ENCODE assay signal across 7 cellular contexts in the genomic region with DNA sequence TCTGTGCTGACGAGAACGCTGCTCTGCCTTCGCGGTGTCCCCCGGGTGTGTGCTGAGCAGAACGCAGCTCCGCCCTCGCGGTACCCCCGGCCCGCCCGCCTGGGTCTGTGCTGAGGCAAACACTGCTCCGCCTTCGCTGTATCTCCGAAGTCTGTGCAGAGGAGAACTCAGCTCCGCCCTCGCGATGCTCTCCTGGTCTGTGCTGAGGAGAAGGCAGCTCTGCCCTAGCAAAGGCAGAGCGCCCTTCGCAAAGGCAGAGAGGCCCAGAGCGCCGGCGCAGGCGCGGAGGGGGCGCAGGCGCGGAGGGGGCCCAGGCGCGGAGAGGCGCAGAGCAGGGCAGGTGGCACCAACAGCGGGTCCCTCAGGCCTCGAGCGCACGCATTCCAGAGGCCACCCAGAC.
A peak's percentile ranks its signal among the peaks of the same experiment; 100 is the strongest.
DNase-seq lines count a peak whose midpoint lies in the region; ATAC-seq lines count a peak whose summit lies in the region.
"Not testable (repeated sequence)": the region's sequence is repeated elsewhere in the genome, so short reads cannot be mapped to it uniquely, and the experiment has no call there.

No MANE protein-coding gene starts in this region.

- intact Hi-C loops in activated CD4-positive, alpha-beta T cell treated with anti-CD3 and anti-CD28 coated beads for 36 hours (cut with DNase I, micrococcal nuclease) = not testable (repeated sequence)

- H3K27ac Mint-ChIP-seq in activated CD4-positive, alpha-beta T cell treated with anti-CD3 and anti-CD28 coated beads for 36 hours; naive thymus-derived CD8-positive, alpha-beta T cell: not testable (repeated sequence)

- not testable (repeated sequence) for DNase-seq in activated CD4-positive, alpha-beta T cell treated with anti-CD3 and anti-CD28 coated beads for 36 hours
- peak in 3 of 10 donors; percentile 19 to 61 (median 21) for DNase-seq in naive thymus-derived CD8-positive, alpha-beta T cell

- peak; percentile 96 for ATAC-seq in GM18858 (IDR thresholded peaks at IDR 0.05; ENCODE audit: unreplicated experiment)
- peak; percentile 100 for ATAC-seq in GM21447 (IDR thresholded peaks at IDR 0.05; ENCODE audit: unreplicated experiment)
- peak; percentile 92 for ATAC-seq in HG02938 (IDR thresholded peaks at IDR 0.05; ENCODE audit: unreplicated experiment)
- peak; percentile 97 for ATAC-seq in HG03565 (IDR thresholded peaks at IDR 0.05; ENCODE audit: unreplicated experiment)
- peak; percentile 78 for ATAC-seq in activated CD4-positive, alpha-beta T cell treated with anti-CD3 and anti-CD28 coated beads for 36 hours
- ATAC-seq in esophagus mucosa = peak; percentile 79
- peak; percentile 100 for ATAC-seq in naive thymus-derived CD8-positive, alpha-beta T cell

- not testable (repeated sequence) for H3K9me3 Mint-ChIP-seq in activated CD4-positive, alpha-beta T cell treated with anti-CD3 and anti-CD28 coated beads for 36 hours (ENCODE audit: low read depth); naive thymus-derived CD8-positive, alpha-beta T cell

- not testable (repeated sequence) for H3K4me3 Mint-ChIP-seq in activated CD4-positive, alpha-beta T cell treated with anti-CD3 and anti-CD28 coated beads for 36 hours; naive thymus-derived CD8-positive, alpha-beta T cell

- CTCF ChIA-PET in activated CD4-positive, alpha-beta T cell treated with anti-CD3 and anti-CD28 coated beads for 36 hours (lab: Charles Lee) = not testable (repeated sequence)

- not testable (repeated sequence) for H3K36me3 Mint-ChIP-seq in activated CD4-positive, alpha-beta T cell treated with anti-CD3 and anti-CD28 coated beads for 36 hours (ENCODE audit: low read depth); naive thymus-derived CD8-positive, alpha-beta T cell

- not testable (repeated sequence) for H3K27me3 Mint-ChIP-seq in activated CD4-positive, alpha-beta T cell treated with anti-CD3 and anti-CD28 coated beads for 36 hours; naive thymus-derived CD8-positive, alpha-beta T cell

- not testable (repeated sequence) for H3K4me1 Mint-ChIP-seq in activated CD4-positive, alpha-beta T cell treated with anti-CD3 and anti-CD28 coated beads for 36 hours; naive thymus-derived CD8-positive, alpha-beta T cell

- POLR2A ChIA-PET in activated CD4-positive, alpha-beta T cell treated with anti-CD3 and anti-CD28 coated beads for 36 hours (lab: Charles Lee); naive thymus-derived CD8-positive, alpha-beta T cell (lab: Charles Lee): not testable (repeated sequence)
